ENCODE assay signal across 8 cellular contexts in genomic region chr20:43459022-43459942, GRCh38. TPM values are rescaled to one million over a fixed set of nuclear protein-coding genes. Genes with fewer than 3 reads are reported as not detected.
DNase-seq lines count a peak whose midpoint lies in the region; ATAC-seq, FAIRE-seq and TF ChIP-seq lines count a peak whose summit lies in the region.

No MANE protein-coding gene starts in this region.

- peak overlapping the region; percentile 96 to 100 for H3K4me3 ChIP-seq in right atrium auricular region
- H3K4me3 ChIP-seq in keratinocyte (ENCODE audit: control insufficient read depth in 2 of 3, extremely low read depth in 1 of 3, insufficient read depth in 2 of 3, low read depth in 1 of 3, low read length in 3 of 3), result peak overlapping the region; percentile 72 to 97 (median 93)
- H3K4me3 ChIP-seq in stomach smooth muscle (ENCODE audit: low read length in 2 of 2), result peak overlapping the region; percentile 80 to 97

- H3K27me3 Mint-ChIP-seq in activated naive CD4-positive, alpha-beta T cell treated with anti-CD3 and anti-CD28 coated beads, Interleukin-2, amount 50 U/mL, for 24 hours, result no peaks in the 10 kb centered on the region

- H3K9me3 ChIP-seq in right atrium auricular region (no peaks in the 10 kb centered on the region), keratinocyte (ENCODE audit: control insufficient read depth, low read depth, low read length) (no peaks in the 10 kb centered on the region), stomach smooth muscle (ENCODE audit: control insufficient read depth in 2 of 2, low read length in 2 of 2) (no peaks in the 10 kb centered on the region)

- TF ChIP-seq CTCF in right atrium auricular region (IDR thresholded peaks at IDR 0.05) (no peak), keratinocyte (optimal IDR thresholded peaks at IDR 0.05 in 1 of 3, IDR thresholded peaks at IDR 0.05 in 1 of 3, conservative IDR thresholded peaks at IDR 0.05 in 1 of 3; ENCODE audit: extremely low read depth in 1 of 3, insufficient read depth in 2 of 3, low read length in 3 of 3) (no peak)

- H3K36me3 ChIP-seq in right atrium auricular region (peaks cover 53% of the 10 kb centered on the region), keratinocyte (ENCODE audit: control insufficient read depth in 2 of 2, extremely low read depth in 1 of 2, insufficient read depth in 2 of 2, low read length in 2 of 2) (peaks cover 20 to 42% of the 10 kb centered on the region in 2 experiments), stomach smooth muscle (ENCODE audit: control insufficient read depth in 2 of 2, insufficient read depth in 2 of 2, low read length in 2 of 2) (peaks cover 28 to 35% of the 10 kb centered on the region in 2 donors)

- peaks cover 33% of the 10 kb centered on the region for H3K36me3 Mint-ChIP-seq in activated naive CD4-positive, alpha-beta T cell treated with anti-CD3 and anti-CD28 coated beads, Interleukin-2, amount 50 U/mL, for 24 hours

- peak overlapping the region; percentile 99 for H3K4me2 ChIP-seq in keratinocyte (ENCODE audit: control insufficient read depth, extremely low read depth, insufficient read depth, low read depth, low read length)

- H3K4me1 ChIP-seq in right atrium auricular region (peaks cover 0 to 19% of the 10 kb centered on the region in 2 donors), keratinocyte (ENCODE audit: control insufficient read depth, extremely low read depth, insufficient read depth, low read length) (peaks cover 13% of the 10 kb centered on the region), stomach smooth muscle (ENCODE audit: control insufficient read depth, insufficient read depth, low read length) (peaks cover 20% of the 10 kb centered on the region)

- dilution Hi-C loops in keratinocyte (cut with MboI; ENCODE audit: extremely low pct_ligation_motif_present, low sequenced_read_pairs), result no loop called here

- peaks cover 22% of the 10 kb centered on the region for H4K20me1 ChIP-seq in keratinocyte (ENCODE audit: control insufficient read depth, extremely low read depth, insufficient read depth, low read length)

- H3K9me1 ChIP-seq in keratinocyte (ENCODE audit: control insufficient read depth, extremely low read depth, insufficient read depth, low read length), result peaks cover 6% of the 10 kb centered on the region

- H3K4me1 Mint-ChIP-seq in activated naive CD4-positive, alpha-beta T cell treated with anti-CD3 and anti-CD28 coated beads, Interleukin-2, amount 50 U/mL, for 24 hours, result peaks cover 53% of the 10 kb centered on the region

- H3K79me2 ChIP-seq in keratinocyte (ENCODE audit: control insufficient read depth, insufficient read depth, low read length), result peaks cover 56% of the 10 kb centered on the region

- no peaks in the 10 kb centered on the region for H3K27me3 ChIP-seq in right atrium auricular region
- no peaks in the 10 kb centered on the region for H3K27me3 ChIP-seq in keratinocyte (ENCODE audit: control insufficient read depth, extremely low read depth, insufficient read depth, low read length)
- no peaks in the 10 kb centered on the region for H3K27me3 ChIP-seq in stomach smooth muscle (ENCODE audit: control insufficient read depth in 1 of 2, insufficient read depth in 2 of 2, low read length in 2 of 2)

- H3K9ac ChIP-seq in keratinocyte (ENCODE audit: control insufficient read depth, extremely low read depth, insufficient read depth, low read length), result peak overlapping the region; percentile 100
- peak overlapping the region; percentile 62 to 100 for H3K9ac ChIP-seq in stomach smooth muscle (ENCODE audit: low read length in 2 of 2)

- H2AFZ ChIP-seq in keratinocyte (ENCODE audit: control insufficient read depth, low read length), result no peak overlapping the region

- peak overlapping the region; percentile 92 for H3K4me3 Mint-ChIP-seq in activated naive CD4-positive, alpha-beta T cell treated with anti-CD3 and anti-CD28 coated beads, Interleukin-2, amount 50 U/mL, for 24 hours

- no peaks in the 10 kb centered on the region for H3K9me3 Mint-ChIP-seq in activated naive CD4-positive, alpha-beta T cell treated with anti-CD3 and anti-CD28 coated beads, Interleukin-2, amount 50 U/mL, for 24 hours

- no peak for FAIRE-seq in keratinocyte (lab: Jason Lieb, UNC)

- H3K27ac ChIP-seq in right atrium auricular region, result peak overlapping the region; percentile 100
- H3K27ac ChIP-seq in keratinocyte (ENCODE audit: control insufficient read depth, insufficient read depth, low read length), result peak overlapping the region; percentile 42
- no peak overlapping the region for H3K27ac ChIP-seq in stomach smooth muscle (ENCODE audit: low read length)

- intact Hi-C loops in cardiac septum (cut with DNase I), result loop anchor here (10.0 kb wide), 1 partner anchor 136 kb away; the partner anchor contains the start of gene IFT52

- ATAC-seq in HG02798 (IDR thresholded peaks at IDR 0.05; ENCODE audit: poor library complexity, unreplicated experiment), result no peak

- DNase-seq in right atrium auricular region (ENCODE audit: low spot score) (no peak), cardiac septum (ENCODE audit: low spot score) (no peak), keratinocyte (ENCODE audit: low read depth, low spot score) (no peak), H4 (ENCODE audit: low spot score) (no peak), DMS153 treated with DMSO at 0.1 percent for 48 hours (lab: John Stamatoyannopoulos, UW; ENCODE audit: unreplicated experiment) (no peak)

- peak overlapping the region; percentile 84 for H3K27ac Mint-ChIP-seq in activated naive CD4-positive, alpha-beta T cell treated with anti-CD3 and anti-CD28 coated beads, Interleukin-2, amount 50 U/mL, for 24 hours

RNA-seq across cellular contexts. Expression of gene SRSF6, which starts 1.6 kb away (rescaled TPM):
- total RNA-seq in right atrium auricular region (10 to 100 TPM; 29.4 to 30.5 TPM), cardiac septum (57.4 TPM)
- polyA plus RNA-seq in keratinocyte, result 90.3 to 132 TPM (median 128 TPM) in 3 replicates
- polyA plus RNA-seq in keratinocyte (2011; ENCODE audit: low read depth), result 104 TPM
- 49.6 and 68.9 TPM in 2 replicates for polyA plus RNA-seq in keratinocyte (2011; cell fraction: cytosol; rRNA removed)
- polyA plus RNA-seq in keratinocyte (2011; cell fraction: nucleus; rRNA removed), result 243 and 273 TPM in 2 replicates
- polyA plus RNA-seq in keratinocyte (2012; ENCODE audit: low replicate concordance), result 50.7 and 90.4 TPM in 2 replicates
- polyA minus RNA-seq in keratinocyte, result 19.2 to 125 TPM (median 56.7 TPM) in 3 replicates
- 47.2 TPM for polyA minus RNA-seq in keratinocyte (2011; cell fraction: cytosol; rRNA and poly(A)+ RNA removed)
- 47.0 and 88.0 TPM in 2 replicates for polyA minus RNA-seq in keratinocyte (2011; cell fraction: nucleus; rRNA and poly(A)+ RNA removed)
- 37.8 and 41.9 TPM in 2 replicates for total RNA-seq in H4 (2014; rRNA removed; shearing (Covaris generic))

RNA-seq across cellular contexts. Expression of gene L3MBTL1, which starts 48.2 kb away (rescaled TPM):
- total RNA-seq in right atrium auricular region (10 to 100 TPM in 1 of 2 donors, 1 to 10 TPM in 1; 4.1 to 28.2 TPM), cardiac septum (7.9 TPM)
- 3.1 to 7.7 TPM (median 5.0 TPM) in 3 replicates for polyA plus RNA-seq in keratinocyte
- polyA plus RNA-seq in keratinocyte (2011; ENCODE audit: low read depth), result 2.1 TPM
- 1.2 and 1.8 TPM in 2 replicates for polyA plus RNA-seq in keratinocyte (2011; cell fraction: cytosol; rRNA removed)
- polyA plus RNA-seq in keratinocyte (2011; cell fraction: nucleus; rRNA removed), result 35.7 and 49.9 TPM in 2 replicates
- 2.0 and 3.9 TPM in 2 replicates for polyA plus RNA-seq in keratinocyte (2012; ENCODE audit: low replicate concordance)
- polyA minus RNA-seq in keratinocyte, result 3.7 to 9.5 TPM (median 7.4 TPM) in 3 replicates
- 0.96 TPM for polyA minus RNA-seq in keratinocyte (2011; cell fraction: cytosol; rRNA and poly(A)+ RNA removed)
- 9.9 and 17.5 TPM in 2 replicates for polyA minus RNA-seq in keratinocyte (2011; cell fraction: nucleus; rRNA and poly(A)+ RNA removed)
- total RNA-seq in H4 (2014; rRNA removed; shearing (Covaris generic)), result 0.76 and 1.1 TPM in 2 replicates
